ENCODE assay signal across 25 cellular contexts in the genomic region with DNA sequence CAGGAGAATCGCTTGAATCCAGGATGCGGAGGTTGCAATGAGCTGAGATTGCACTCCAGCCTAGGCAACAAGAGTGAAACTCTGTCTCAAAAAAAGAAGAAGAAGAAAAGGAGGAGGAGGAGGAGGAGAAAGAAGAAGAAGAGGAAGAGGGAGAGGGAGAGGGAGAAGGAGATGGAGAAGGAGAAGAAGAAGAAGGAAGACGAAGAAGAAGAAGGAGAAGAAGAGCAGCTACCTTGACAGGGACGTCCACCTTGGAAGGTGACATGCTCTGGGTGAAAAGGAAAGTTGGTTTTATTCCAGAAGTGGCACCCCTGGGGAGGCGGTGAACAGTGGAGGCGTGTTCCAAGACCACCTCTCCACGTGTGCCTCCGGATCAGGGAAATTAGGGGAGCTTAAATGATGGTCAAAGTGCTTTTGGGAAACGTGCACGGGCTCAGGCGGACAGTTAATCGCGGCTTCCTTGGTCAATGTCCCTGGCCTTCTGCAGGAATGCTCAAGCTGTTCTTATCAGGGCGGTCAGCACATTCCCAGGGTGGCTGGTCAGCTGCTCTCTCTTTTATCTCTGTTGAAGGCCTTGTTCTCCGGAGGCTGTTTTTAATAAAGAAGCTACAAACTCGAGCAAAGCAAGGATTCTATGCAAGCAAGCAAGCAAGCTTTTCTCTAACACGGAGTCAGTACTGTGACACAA.
"Had no signal": no experiment of that assay in that cellular context is flagged by ENCODE, and none has a peak within 500 bp of the region (broad histone marks: within the 10 kb centered on the region; RNA-seq: fewer than 3 reads in every experiment).

No MANE protein-coding gene starts in this region.

- H3K36me3 ChIP-seq: neutrophil, right lobe of liver, sigmoid colon, stomach, tibial artery, transverse colon, upper lobe of left lung, vagina had no signal

- H3K9ac ChIP-seq: parathyroid adenoma had no signal

- H2AFZ ChIP-seq: parathyroid adenoma had no signal

- ATAC-seq: naive thymus-derived CD8-positive, alpha-beta T cell; natural killer cell treated with Interleukin-12 subunit alpha and Interleukin-12 subunit beta and Interleukin-15 and Interleukin-18, amount 100 ng/mL, for 72 hours; psoas muscle; right cardiac atrium; stimulated activated effector memory CD8-positive, alpha-beta T cell treated with anti-CD3 and anti-CD28 coated beads, Interleukin-12 subunit alpha, Interleukin-12 subunit beta, amount 100 ng/mL, for 72 hours; stimulated activated naive B cell treated with anti-CD40 and anti-IgM and Interleukin-4, amounts not matched to agents 10 μg/mL and 1 μg/mL and 100 μg/mL, for 72 hours had no signal

- H3K27ac ChIP-seq: neutrophil, parathyroid adenoma, psoas muscle, right lobe of liver, sigmoid colon, stomach, tibial artery, transverse colon, upper lobe of left lung, vagina had no signal

- H3K9me3 ChIP-seq: neutrophil, right lobe of liver, vagina had no signal

- H3K79me2 ChIP-seq: parathyroid adenoma had no signal

- FAIRE-seq: small intestine, urothelium cell line had no signal

- H3K27me3 ChIP-seq: neutrophil, right lobe of liver, stomach, tibial artery, transverse colon, upper lobe of left lung, vagina had no signal

- DNase-seq: naive thymus-derived CD8-positive, alpha-beta T cell; nephron progenitor cell; nucleus accumbens; posterior cingulate gyrus; psoas muscle; right cardiac atrium; right lobe of liver; sigmoid colon; small intestine; stimulated activated CD4-positive, alpha-beta T cell treated with anti-CD3 and anti-CD28 coated beads, Interleukin-15, amount 100 ng/mL, for 24 hours; stimulated activated CD4-positive, alpha-beta T cell treated with anti-CD3 and anti-CD28 coated beads, Interleukin-2, amount 100 ng/mL, for 24 hours; stimulated activated CD4-positive, alpha-beta T cell treated with anti-CD3 and anti-CD28 coated beads, Interleukin-2, amount 100 ng/mL, for 48 hours; stimulated activated CD4-positive, alpha-beta T cell treated with anti-CD3 and anti-CD28 coated beads, Interleukin-4, amount 100 ng/mL, for 24 hours; stimulated activated naive B cell treated with anti-CD40 and anti-IgM and Interleukin-4, amounts not matched to agents 10 μg/mL and 1 μg/mL and 100 μg/mL, for 72 hours; stimulated activated naive CD4-positive, alpha-beta T cell treated with Interleukin-2 at 50 U/mL for 16 hours; stomach; tibial artery; transverse colon; upper lobe of left lung had no signal

- H3K4me1 ChIP-seq: parathyroid adenoma, psoas muscle, right lobe of liver, sigmoid colon, stomach, tibial artery, transverse colon, upper lobe of left lung, vagina had no signal

- H3K4me3 ChIP-seq: psoas muscle, right lobe of liver, sigmoid colon, stomach, tibial artery, transverse colon, upper lobe of left lung, vagina had no signal
